In the genomic region with DNA sequence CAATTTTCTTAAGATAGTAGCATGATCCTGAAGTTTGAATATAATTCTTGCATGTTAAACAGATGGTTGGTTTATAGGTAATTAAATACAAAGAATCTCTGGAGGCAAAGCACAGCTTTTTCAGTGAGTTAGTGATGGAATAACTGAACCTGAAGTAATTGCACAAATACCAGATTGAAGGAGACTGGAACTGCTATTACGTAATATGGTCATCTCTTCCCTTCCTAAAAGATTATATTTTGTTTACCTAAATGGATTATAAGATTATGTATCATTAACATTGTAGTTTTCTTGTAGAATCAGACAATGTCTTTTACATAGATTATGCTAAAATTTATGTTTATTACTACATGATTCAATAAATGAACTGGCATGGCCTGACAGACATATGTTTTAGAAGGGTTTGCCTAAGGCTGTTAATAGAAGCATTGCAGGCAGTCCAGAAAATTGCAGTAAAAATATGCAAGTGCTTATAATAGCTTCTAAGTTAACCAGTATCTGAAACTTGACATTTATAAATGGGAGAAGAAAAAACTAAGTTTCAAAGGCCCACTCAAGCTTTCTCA, we compare ENCODE assay signal across 27 cellular contexts. TPM values are rescaled to one million over a fixed set of nuclear protein-coding genes. Genes with fewer than 3 reads are reported as not detected.
"Had no signal": no experiment of that assay in that cellular context is flagged by ENCODE, and none has a peak within 500 bp of the region (broad histone marks: within the 10 kb centered on the region; RNA-seq: fewer than 3 reads in every experiment).

No MANE protein-coding gene starts in this region.

- H3K27me3 ChIP-seq: hepatocyte, pancreas, thyroid gland, upper lobe of right lung, vagina had no signal

- H3K4me1 ChIP-seq: left ventricle myocardium inferior, lower lobe of right lung, pancreas, suprapubic skin, thyroid gland, upper lobe of right lung, vagina had no signal

- ATAC-seq: left cardiac atrium; lower lobe of right lung; natural killer cell treated with Interleukin-12 subunit alpha and Interleukin-12 subunit beta and Interleukin-15 and Interleukin-18, amount 100 ng/mL, for 72 hours; pancreas; right cardiac atrium; stimulated activated effector memory CD8-positive, alpha-beta T cell treated with anti-CD3 and anti-CD28 coated beads, Interleukin-12 subunit alpha, Interleukin-12 subunit beta, amount 100 ng/mL, for 72 hours; stimulated activated naive CD8-positive, alpha-beta T cell treated with anti-CD3 and anti-CD28 coated beads, Interleukin-15, Interleukin-2, amounts not matched to agents 100 U/mL and 50 U/mL, for 24 hours; upper lobe of right lung had no signal

- H3K4me1 Mint-ChIP-seq: memory B cell; stimulated activated effector memory CD8-positive, alpha-beta T cell treated with anti-CD3 and anti-CD28 coated beads, Interleukin-12 subunit alpha, Interleukin-12 subunit beta, amount 100 ng/mL, for 72 hours had no signal

- H3K79me2 ChIP-seq: hepatocyte had no signal

- H3K9me3 ChIP-seq: lower lobe of right lung, pancreas, suprapubic skin, thyroid gland, upper lobe of right lung, vagina had no signal

- H2AFZ ChIP-seq: hepatocyte had no signal

- H3K4me3 ChIP-seq: hepatocyte, left ventricle myocardium inferior, lower lobe of right lung, pancreas, smooth muscle cell, suprapubic skin, thyroid gland, upper lobe of right lung, vagina had no signal

- H3K4me3 Mint-ChIP-seq: endodermal cell; memory B cell; natural killer cell treated with Interleukin-12 subunit alpha and Interleukin-12 subunit beta and Interleukin-15 and Interleukin-18, amount 100 ng/mL, for 72 hours; stimulated activated effector memory CD8-positive, alpha-beta T cell treated with anti-CD3 and anti-CD28 coated beads, Interleukin-12 subunit alpha, Interleukin-12 subunit beta, amount 100 ng/mL, for 72 hours had no signal

- H3K27me3 Mint-ChIP-seq: progenitor cell of endocrine pancreas had no signal

- H3K36me3 Mint-ChIP-seq: stimulated activated effector memory CD8-positive, alpha-beta T cell treated with anti-CD3 and anti-CD28 coated beads, Interleukin-12 subunit alpha, Interleukin-12 subunit beta, amount 100 ng/mL, for 72 hours had no signal

- DNase-seq: effector CD4-positive, alpha-beta T cell; endodermal cell; erythroblast; foreskin melanocyte; head of caudate nucleus; kidney; left cardiac atrium; left ventricle myocardium inferior; lower lobe of right lung; midbrain; occipital lobe; pancreas; right cardiac atrium; stimulated activated CD4-positive, alpha-beta T cell treated with anti-CD3 and anti-CD28 coated beads, Interleukin-4, amount 100 ng/mL, for 1 hour; stimulated activated CD8-positive, alpha-beta memory T cell treated with anti-CD3 and anti-CD28 coated beads, Interleukin-4, amount 100 ng/mL, for 48 hours; stimulated activated naive CD8-positive, alpha-beta T cell treated with anti-CD3 and anti-CD28 coated beads, Interleukin-15, Interleukin-2, amounts not matched to agents 100 U/mL and 50 U/mL, for 24 hours; thyroid gland; upper lobe of right lung had no signal

- H3K36me3 ChIP-seq: left ventricle myocardium inferior, lower lobe of right lung, pancreas, suprapubic skin, thyroid gland, upper lobe of right lung, vagina had no signal

- H3K27ac ChIP-seq: hepatocyte, left ventricle myocardium inferior, lower lobe of right lung, pancreas, suprapubic skin, thyroid gland, upper lobe of right lung, vagina had no signal

- H3K27ac Mint-ChIP-seq: endodermal cell; memory B cell; natural killer cell treated with Interleukin-12 subunit alpha and Interleukin-12 subunit beta and Interleukin-15 and Interleukin-18, amount 100 ng/mL, for 72 hours; progenitor cell of endocrine pancreas; stimulated activated effector memory CD8-positive, alpha-beta T cell treated with anti-CD3 and anti-CD28 coated beads, Interleukin-12 subunit alpha, Interleukin-12 subunit beta, amount 100 ng/mL, for 72 hours had no signal

- FAIRE-seq: endothelial cell of umbilical vein, kidney, pancreas had no signal

- H3K9me3 Mint-ChIP-seq: endodermal cell; natural killer cell treated with Interleukin-12 subunit alpha and Interleukin-12 subunit beta and Interleukin-15 and Interleukin-18, amount 100 ng/mL, for 72 hours had no signal

- H3K4me2 ChIP-seq: hepatocyte, smooth muscle cell had no signal

RNA-seq across cellular contexts. Expression of a gene that starts 35.8 kb away (rescaled TPM):
- total RNA-seq: left ventricle myocardium inferior; natural killer cell treated with Interleukin-12 subunit alpha and Interleukin-12 subunit beta and Interleukin-15 and Interleukin-18, amount 100 ng/mL, for 72 hours had no signal
